ENCODE assay signal across 17 cellular contexts in the genomic region with DNA sequence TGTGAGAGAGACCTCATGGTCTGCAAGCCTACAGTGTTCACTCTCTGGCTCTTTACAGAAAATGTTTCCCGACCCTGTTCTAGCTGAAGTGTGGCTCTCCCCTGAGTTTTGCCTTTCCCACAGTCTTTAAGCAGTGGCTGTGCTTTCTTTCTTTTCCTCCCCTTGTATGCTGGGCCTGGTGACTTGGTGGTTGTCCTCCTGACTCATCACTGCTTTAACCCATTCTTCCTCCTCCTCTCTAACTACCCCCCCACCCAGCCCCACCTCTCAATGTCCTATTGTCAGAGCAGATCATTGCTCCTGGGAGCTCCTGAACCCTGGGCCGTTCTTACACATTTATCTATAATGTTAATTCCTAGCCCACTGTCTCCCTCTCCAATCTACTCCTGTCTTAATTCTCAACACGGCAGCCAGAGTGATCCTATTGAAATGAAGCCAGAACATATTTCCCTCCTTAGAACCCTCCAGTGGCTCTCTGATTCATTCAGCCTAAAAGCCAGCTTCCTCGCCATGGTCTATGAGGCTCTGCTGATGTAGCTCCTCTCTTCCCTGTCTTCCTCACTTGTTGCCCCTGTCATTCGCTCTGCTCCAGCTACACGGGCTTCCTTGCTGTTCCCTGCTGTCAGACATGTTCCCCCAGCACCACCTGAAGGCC. TPM values are rescaled to one million over a fixed set of nuclear protein-coding genes. Genes with fewer than 3 reads are reported as not detected.
DNase-seq lines count a peak whose midpoint lies in the region; ATAC-seq and TF ChIP-seq lines count a peak whose summit lies in the region.
"Had no signal": no experiment of that assay in that cellular context is flagged by ENCODE, and none has a peak within 500 bp of the region (broad histone marks: within the 10 kb centered on the region; RNA-seq: fewer than 3 reads in every experiment).

No MANE protein-coding gene starts in this region.

- H4K20me1 ChIP-seq in IMR-90 (ENCODE audit: insufficient read depth, low read length), result no peaks in the 10 kb centered on the region

- no peaks in the 10 kb centered on the region for H3K36me3 ChIP-seq in CD4-positive, alpha-beta memory T cell (ENCODE audit: insufficient read depth, low read length)
- peaks cover 5% of the 10 kb centered on the region; the same call in 1 of the 2 replicates for H3K36me3 ChIP-seq in IMR-90 (ENCODE audit: control insufficient read depth, insufficient read depth, low read length)

- H3K4me3 Mint-ChIP-seq in CD4-positive, alpha-beta memory T cell, result no peak overlapping the region
- H3K4me3 Mint-ChIP-seq in natural killer cell, result no peak overlapping the region
- no peak overlapping the region for H3K4me3 Mint-ChIP-seq in CD4-positive, alpha-beta T cell

- TF ChIP-seq CTCF in IMR-90 (conservative IDR thresholded peaks at IDR 0.05; ENCODE audit: low read depth, low read length) (no peak), astrocyte of the spinal cord (IDR thresholded peaks at IDR 0.05; ENCODE audit: low read depth, low read length) (no peak), natural killer cell (IDR thresholded peaks at IDR 0.05) (no peak)
- no peak for TF ChIP-seq CTCF in CD4-positive, alpha-beta T cell (IDR thresholded peaks at IDR 0.05)

- H3K9ac ChIP-seq in IMR-90 (ENCODE audit: low read depth, low read length), result no peak overlapping the region

- in situ Hi-C loops in IMR-90 (cut with MboI; ENCODE audit: low sequenced_read_pairs) (no loop called here), astrocyte of the spinal cord (cut with HindIII; ENCODE audit: low sequenced_read_pairs) (no loop called here)

- H3K27ac Mint-ChIP-seq in CD4-positive, alpha-beta memory T cell, result peak overlapping the region in 4 of 7 donors; percentile 42 to 77 (median 68)
- H3K27ac Mint-ChIP-seq in natural killer cell, result peak overlapping the region; percentile 63 to 65
- no peak overlapping the region for H3K27ac Mint-ChIP-seq in CD4-positive, alpha-beta T cell

- H2BK15ac ChIP-seq in IMR-90 (ENCODE audit: low read depth, low read length), result no peak overlapping the region

- dilution Hi-C loops in IMR-90 (cut with HindIII; ENCODE audit: low sequenced_read_pairs, unreplicated experiment), result no loop called here

- no peak for TF ChIP-seq RAD21 in IMR-90 (IDR thresholded peaks at IDR 0.05; ENCODE audit: low read length)

- H4K91ac ChIP-seq in IMR-90 (ENCODE audit: insufficient read depth, low read depth, low read length), result no peak overlapping the region

- H3K4me1 Mint-ChIP-seq in CD4-positive, alpha-beta memory T cell, result no peaks in the 10 kb centered on the region
- H3K4me1 Mint-ChIP-seq in natural killer cell, result peaks cover 10 to 15% of the 10 kb centered on the region in 2 donors
- H3K4me1 Mint-ChIP-seq in CD4-positive, alpha-beta T cell (ENCODE audit: low read depth), result peaks cover 6% of the 10 kb centered on the region

- no peak overlapping the region for H2BK120ac ChIP-seq in IMR-90 (ENCODE audit: low read depth, low read length)

- no peak overlapping the region for H2BK5ac ChIP-seq in IMR-90 (ENCODE audit: low read depth, low read length, poor library complexity, severe bottlenecking)

- 80% methylated on average over 1 of the region's 6 CpGs; no CpG with 5 or more reads in 1 of the 2 experiments for WGBS in IMR-90 (ENCODE audit: extremely low coverage in 2 of 2, insufficient read length in 1 of 2), 2 experiments

- no peaks in the 10 kb centered on the region for H3K27me3 ChIP-seq in CD4-positive, alpha-beta memory T cell (ENCODE audit: insufficient read depth, low read length)
- no peaks in the 10 kb centered on the region for H3K27me3 ChIP-seq in IMR-90 (ENCODE audit: control insufficient read depth, insufficient read depth, low read length)
- no peaks in the 10 kb centered on the region for H3K27me3 ChIP-seq in CD4-positive, alpha-beta T cell (ENCODE audit: control insufficient read depth, insufficient read depth, low read length)
- H3K27me3 ChIP-seq: vagina had no signal

- no peak overlapping the region for H4K5ac ChIP-seq in IMR-90 (ENCODE audit: low read depth, low read length)

- no peak overlapping the region for H3K4me3 ChIP-seq in CD4-positive, alpha-beta memory T cell (ENCODE audit: low read length in 2 of 2)
- H3K4me3 ChIP-seq in IMR-90 (ENCODE audit: insufficient read depth, low read depth, low read length), result no peak overlapping the region
- no peak overlapping the region for H3K4me3 ChIP-seq in astrocyte of the spinal cord (ENCODE audit: low read depth, low read length)
- H3K4me3 ChIP-seq: vagina had no signal

- no peak for DNase-seq in CD4-positive, alpha-beta memory T cell
- DNase-seq in IMR-90, result peak; percentile 26
- DNase-seq in astrocyte of the spinal cord (ENCODE audit: low read depth, low spot score), result peak; percentile 37
- no peak for DNase-seq in natural killer cell
- DNase-seq in middle frontal gyrus (ENCODE audit: extremely low spot score, low spot score), result no peak
- no peak for DNase-seq in CD4-positive, alpha-beta T cell
- DNase-seq in mesenteric fat pad (ENCODE audit: low spot score), result no peak
- DNase-seq: central memory CD4-positive, alpha-beta T cell; effector CD4-positive, alpha-beta T cell; HCEC 1CT; NCI-H1694 treated with DMSO at 0.1 percent for 48 hours; NCI-H446 treated with DMSO at 0.1 percent for 48 hours; SIG-M5 had no signal

- no peak overlapping the region for H3K4ac ChIP-seq in IMR-90 (ENCODE audit: low read depth, low read length)

- CTCF ChIA-PET in CD4-positive, alpha-beta memory T cell (lab: Charles Lee; ENCODE audit: partially characterized antibody), result interaction anchor here (0.6 to 1.4 kb wide), 2 partner anchors 8 to 1203 kb away, joined by 3 to 10 read pairs; no protein-coding TSS in a partner anchor
- CTCF ChIA-PET in IMR-90 (lab: Yijun Ruan, JAX), result no interaction called here
- CTCF ChIA-PET in CD4-positive, alpha-beta T cell (lab: Charles Lee), result interaction anchor here (1.8 kb wide), 1 partner anchor 8 kb away, joined by 5 read pairs; no protein-coding TSS in a partner anchor

- H3K4me2 ChIP-seq in IMR-90 (ENCODE audit: low read depth, low read length), result no peak overlapping the region

- TF ChIP-seq POLR2A in IMR-90 (IDR thresholded peaks at IDR 0.05; ENCODE audit: low read depth, low read length), result no peak

- no peak overlapping the region for H3K27ac ChIP-seq in CD4-positive, alpha-beta memory T cell (ENCODE audit: low read depth, low read length)
- no peak overlapping the region for H3K27ac ChIP-seq in IMR-90 (ENCODE audit: insufficient read depth, low read length)
- H3K27ac ChIP-seq in CD4-positive, alpha-beta T cell (ENCODE audit: low read depth, low read length), result no peak overlapping the region
- H3K27ac ChIP-seq: vagina had no signal

- no peak overlapping the region for H3K14ac ChIP-seq in IMR-90 (replicated peaks; ENCODE audit: low read depth, low read length)

- H3K9me3 ChIP-seq in CD4-positive, alpha-beta memory T cell (ENCODE audit: control insufficient read depth in 1 of 2, low read length in 2 of 2), result no peaks in the 10 kb centered on the region
- H3K9me3 ChIP-seq in IMR-90 (ENCODE audit: control insufficient read depth, insufficient read depth, low read length), result no peaks in the 10 kb centered on the region
- no peaks in the 10 kb centered on the region for H3K9me3 ChIP-seq in CD4-positive, alpha-beta T cell (ENCODE audit: control insufficient read depth, low read length)
- H3K9me3 ChIP-seq: vagina had no signal

- no peak overlapping the region for H3K23ac ChIP-seq in IMR-90 (ENCODE audit: low read depth, low read length)

- no peak for ATAC-seq in IMR-90 (ENCODE audit: low read depth)
- no peak for ATAC-seq in natural killer cell
- no peak for ATAC-seq in HG02840 (IDR thresholded peaks at IDR 0.05; ENCODE audit: low FRiP score, unreplicated experiment)
- no peak for ATAC-seq in CD4-positive, alpha-beta T cell (ENCODE audit: poor library complexity)
- ATAC-seq: activated CD4-positive, CD25-positive, alpha-beta regulatory T cell treated with anti-CD3 and anti-CD28 coated beads, Interleukin-2, amount 50 U/mL, for 24 hours; left lobe of liver had no signal

- H2BK20ac ChIP-seq in IMR-90 (ENCODE audit: low read depth, low read length), result no peak overlapping the region

- POLR2A ChIA-PET in CD4-positive, alpha-beta memory T cell (lab: Charles Lee; ENCODE audit: partially characterized antibody), result no interaction called here
- POLR2A ChIA-PET in IMR-90 (lab: Charles Lee; ENCODE audit: unreplicated experiment), result no interaction called here
- POLR2A ChIA-PET in CD4-positive, alpha-beta T cell (lab: Charles Lee), result interaction anchor here (0.6 kb wide), 1 partner anchor 25 kb away, joined by 3 read pairs; no protein-coding TSS in a partner anchor

- H4K8ac ChIP-seq in IMR-90 (ENCODE audit: low read depth in 2 of 2, low read length in 2 of 2), result no peak overlapping the region

- no TSS peak for BruUV-seq in IMR-90 (replicated peaks; lab: Mats Ljungman, UMichigan)

- no peaks in the 10 kb centered on the region for H3K27me3 Mint-ChIP-seq in CD4-positive, alpha-beta memory T cell
- H3K27me3 Mint-ChIP-seq in natural killer cell (ENCODE audit: low read depth in 2 of 2), result no peaks in the 10 kb centered on the region
- H3K27me3 Mint-ChIP-seq in CD4-positive, alpha-beta T cell, result no peaks in the 10 kb centered on the region

- H2AK9ac ChIP-seq in IMR-90 (replicated peaks; ENCODE audit: low read depth, low read length, poor library complexity), result no peak overlapping the region

- H3K36me3 Mint-ChIP-seq in CD4-positive, alpha-beta memory T cell, result peaks cover 18 to 46% of the 10 kb centered on the region in 2 donors
- peaks cover 19% of the 10 kb centered on the region for H3K36me3 Mint-ChIP-seq in natural killer cell
- H3K36me3 Mint-ChIP-seq in CD4-positive, alpha-beta T cell (ENCODE audit: low read depth), result peaks cover 41% of the 10 kb centered on the region

- intact Hi-C loops in CD4-positive, alpha-beta memory T cell (cut with micrococcal nuclease), result no loop called here
- intact Hi-C loops in IMR-90 (cut with micrococcal nuclease), result no loop called here
- intact Hi-C loops in natural killer cell (cut with micrococcal nuclease), result no loop called here
- intact Hi-C loops in CD4-positive, alpha-beta T cell (cut with DNase I, micrococcal nuclease), result no loop called here

- H3K9me1 ChIP-seq in IMR-90 (ENCODE audit: insufficient read depth, low read length), result no peaks in the 10 kb centered on the region

- H3K4me1 ChIP-seq in CD4-positive, alpha-beta memory T cell (ENCODE audit: insufficient read depth, low read length), result no peaks in the 10 kb centered on the region
- H3K4me1 ChIP-seq in IMR-90 (ENCODE audit: control insufficient read depth, insufficient read depth, low read length), result no peaks in the 10 kb centered on the region
- H3K4me1 ChIP-seq: vagina had no signal

- no peaks in the 10 kb centered on the region for H3K79me1 ChIP-seq in IMR-90 (ENCODE audit: low read depth in 1 of 2, low read length in 2 of 2)

- H3K56ac ChIP-seq in IMR-90 (ENCODE audit: extremely low read depth, insufficient read depth, low read length), result no peak overlapping the region

- no peaks in the 10 kb centered on the region for H3K9me3 Mint-ChIP-seq in CD4-positive, alpha-beta memory T cell
- H3K9me3 Mint-ChIP-seq in natural killer cell, result no peaks in the 10 kb centered on the region
- H3K9me3 Mint-ChIP-seq in CD4-positive, alpha-beta T cell, result no peaks in the 10 kb centered on the region

- no peak overlapping the region for H3K18ac ChIP-seq in IMR-90 (ENCODE audit: low read depth, low read length)

- H2AK5ac ChIP-seq in IMR-90 (ENCODE audit: low read depth, low read length), result no peak overlapping the region

- no peak overlapping the region for H2AFZ ChIP-seq in IMR-90 (replicated peaks; ENCODE audit: low read length, poor library complexity)

RNA-seq across cellular contexts. Expression of gene DENND11, which starts 55.0 kb away (rescaled TPM):
- total RNA-seq in CD4-positive, alpha-beta memory T cell, result 10 to 100 TPM; 62.5 to 62.9 TPM
- 10 to 100 TPM in 1 of 2 donors, 1 to 10 TPM in 1; 5.0 to 14.8 TPM for polyA plus RNA-seq in CD4-positive, alpha-beta memory T cell
- total RNA-seq in IMR-90 (2012; rRNA removed) (5.0 TPM in 2 replicates), natural killer cell (10 to 100 TPM; 28.9 to 57.0 (median 47.6) TPM), mesenteric fat pad (18.2 TPM)
- 2.2 and 2.9 TPM in 2 replicates for polyA plus RNA-seq in IMR-90 (2012; rRNA removed)
- polyA plus RNA-seq in IMR-90 (2012; cell fraction: cytosol; rRNA removed), result 0.75 and 1.2 TPM in 2 replicates
- 3.0 and 9.9 TPM in 2 replicates for polyA plus RNA-seq in IMR-90 (2012; cell fraction: nucleus; rRNA removed; ENCODE audit: low replicate concordance)
- total RNA-seq in CD4-positive, alpha-beta T cell, result 10 to 100 TPM; 39.2 to 41.1 TPM

Comparison
In these comparisons a context has a peak if more than half of its experiments do, and no peak if none do; other contexts are left out.
1. DNase-seq: peak in IMR-90 (single experiment) and astrocyte of the spinal cord (single experiment); none in CD4-positive, alpha-beta memory T cell (0 of 5), natural killer cell (single experiment), middle frontal gyrus (single experiment), CD4-positive, alpha-beta T cell (0 of 10) and mesenteric fat pad (single experiment).